ENCODE assay signal across 1 cellular context in the genomic region with DNA sequence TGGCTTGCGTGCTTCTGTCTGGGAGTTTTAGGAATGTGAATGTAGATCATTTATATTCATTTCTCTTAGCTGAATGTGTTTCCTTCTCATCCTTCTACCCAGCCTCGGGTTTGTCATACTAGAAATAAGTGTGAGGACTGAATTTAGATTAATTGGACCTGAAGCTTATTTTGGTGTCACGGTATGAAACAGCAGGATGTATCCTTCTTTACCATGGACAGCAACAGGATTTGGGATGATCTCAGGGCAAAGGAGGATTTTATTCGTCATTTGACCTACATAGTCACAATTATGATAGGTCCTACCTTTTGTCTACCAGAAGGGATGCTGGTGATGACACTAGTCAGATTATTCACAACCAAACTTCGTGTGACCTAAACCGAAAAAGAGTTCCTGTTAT.
TF ChIP-seq lines count a peak whose summit lies in the region.

No MANE protein-coding gene starts in this region.

TF ChIP-seq in HepG2, 621 proteins besides CTCF, POLR2A, EP300 and RAD21 (continued from another document):
- TF ChIP-seq, protein P1, sequence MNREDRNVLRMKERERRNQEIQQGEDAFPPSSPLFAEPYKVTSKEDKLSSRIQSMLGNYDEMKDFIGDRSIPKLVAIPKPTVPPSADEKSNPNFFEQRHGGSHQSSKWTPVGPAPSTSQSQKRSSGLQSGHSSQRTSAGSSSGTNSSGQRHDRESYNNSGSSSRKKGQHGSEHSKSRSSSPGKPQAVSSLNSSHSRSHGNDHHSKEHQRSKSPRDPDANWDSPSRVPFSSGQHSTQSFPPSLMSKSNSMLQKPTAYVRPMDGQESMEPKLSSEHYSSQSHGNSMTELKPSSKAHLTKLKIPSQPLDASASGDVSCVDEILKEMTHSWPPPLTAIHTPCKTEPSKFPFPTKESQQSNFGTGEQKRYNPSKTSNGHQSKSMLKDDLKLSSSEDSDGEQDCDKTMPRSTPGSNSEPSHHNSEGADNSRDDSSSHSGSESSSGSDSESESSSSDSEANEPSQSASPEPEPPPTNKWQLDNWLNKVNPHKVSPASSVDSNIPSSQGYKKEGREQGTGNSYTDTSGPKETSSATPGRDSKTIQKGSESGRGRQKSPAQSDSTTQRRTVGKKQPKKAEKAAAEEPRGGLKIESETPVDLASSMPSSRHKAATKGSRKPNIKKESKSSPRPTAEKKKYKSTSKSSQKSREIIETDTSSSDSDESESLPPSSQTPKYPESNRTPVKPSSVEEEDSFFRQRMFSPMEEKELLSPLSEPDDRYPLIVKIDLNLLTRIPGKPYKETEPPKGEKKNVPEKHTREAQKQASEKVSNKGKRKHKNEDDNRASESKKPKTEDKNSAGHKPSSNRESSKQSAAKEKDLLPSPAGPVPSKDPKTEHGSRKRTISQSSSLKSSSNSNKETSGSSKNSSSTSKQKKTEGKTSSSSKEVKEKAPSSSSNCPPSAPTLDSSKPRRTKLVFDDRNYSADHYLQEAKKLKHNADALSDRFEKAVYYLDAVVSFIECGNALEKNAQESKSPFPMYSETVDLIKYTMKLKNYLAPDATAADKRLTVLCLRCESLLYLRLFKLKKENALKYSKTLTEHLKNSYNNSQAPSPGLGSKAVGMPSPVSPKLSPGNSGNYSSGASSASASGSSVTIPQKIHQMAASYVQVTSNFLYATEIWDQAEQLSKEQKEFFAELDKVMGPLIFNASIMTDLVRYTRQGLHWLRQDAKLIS (CRISPR knock-in tag; IDR thresholded peaks at IDR 0.05) = no peak
- no peak for TF ChIP-seq DR1 (CRISPR knock-in tag; IDR thresholded peaks at IDR 0.05)
